Comparison of ENCODE assay signal across 1 cellular context in the genomic region with DNA sequence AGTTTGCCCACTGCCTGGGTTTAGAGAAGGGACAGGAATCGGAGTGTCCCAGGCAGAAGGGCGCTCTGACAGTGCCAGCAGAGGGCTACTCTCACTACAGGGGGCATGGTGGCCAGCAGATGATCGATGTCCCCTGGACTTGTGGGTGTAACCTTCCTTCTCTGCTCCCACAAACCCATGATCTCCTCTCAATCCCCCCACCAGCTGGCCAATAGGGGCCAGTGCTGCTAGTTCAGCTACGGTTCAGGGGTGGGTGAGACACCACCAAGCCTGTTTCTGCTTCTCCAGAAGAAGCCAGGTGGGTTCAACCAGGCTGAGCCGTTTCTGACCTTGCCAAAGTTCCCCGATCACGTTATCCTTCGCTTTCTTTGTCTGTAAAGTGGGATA.
TF ChIP-seq lines count a peak whose summit lies in the region.

No MANE protein-coding gene starts in this region.

TF ChIP-seq in H1, 55 proteins besides CTCF, POLR2A, EP300 and RAD21:
- TF ChIP-seq CTBP2 (IDR thresholded peaks at IDR 0.05; ENCODE audit: borderline replicate concordance, insufficient read depth, insufficient read length, low read length) (no peak), ASH2L (IDR thresholded peaks at IDR 0.05; ENCODE audit: low read length) (no peak), EZH2 (IDR thresholded peaks at IDR 0.05; ENCODE audit: low read depth, low read length, severe bottlenecking) (no peak), NANOG (IDR thresholded peaks at IDR 0.05; ENCODE audit: insufficient read depth, low read depth, low read length, poor library complexity, severe bottlenecking) (no peak), CEBPB (IDR thresholded peaks at IDR 0.05; ENCODE audit: low read depth, low read length) (no peak), HDAC6 (IDR thresholded peaks at IDR 0.05; ENCODE audit: low read depth, low read length) (no peak)
